14 cellular contexts compared by ENCODE assay signal in genomic region chr11:126919147-126919823, GRCh38.
A peak's percentile ranks its signal among the peaks of the same experiment; 100 is the strongest.
DNase-seq lines count a peak whose midpoint lies in the region; ATAC-seq and TF ChIP-seq lines count a peak whose summit lies in the region.
"Had no signal": no experiment of that assay in that cellular context is flagged by ENCODE, and none has a peak within 500 bp of the region (broad histone marks: within the 10 kb centered on the region; RNA-seq: fewer than 3 reads in every experiment).

No MANE protein-coding gene starts in this region.

- H3K4me3 ChIP-seq in breast epithelium, result no peak overlapping the region
- H3K4me3 ChIP-seq in heart left ventricle, result no peak overlapping the region
- H3K4me3 ChIP-seq: SJCRH30 had no signal

- H3K27me3 ChIP-seq in breast epithelium (no peaks in the 10 kb centered on the region), heart left ventricle (peaks cover 0 to 6% (median 0%) of the 10 kb centered on the region in 9 donors)
- H3K27me3 ChIP-seq: SJCRH30 had no signal

- TF ChIP-seq POLR2A in breast epithelium (IDR thresholded peaks at IDR 0.05) (no peak), heart left ventricle (IDR thresholded peaks at IDR 0.05) (no peak)

- no peaks in the 10 kb centered on the region for H3K9me3 ChIP-seq in breast epithelium
- H3K9me3 ChIP-seq in heart left ventricle, result no peaks in the 10 kb centered on the region
- H3K9me3 ChIP-seq: SJCRH30 had no signal

- H3K36me3 ChIP-seq in breast epithelium (no peaks in the 10 kb centered on the region), heart left ventricle (no peaks in the 10 kb centered on the region)
- H3K36me3 ChIP-seq: SJCRH30 had no signal

- 69 to 82% (median 75%) methylated on average over 3 of the region's 3 CpGs for WGBS in heart left ventricle, 4 donors

- H3K4me1 ChIP-seq in breast epithelium (no peaks in the 10 kb centered on the region), heart left ventricle (no peaks in the 10 kb centered on the region)
- H3K4me1 ChIP-seq: SJCRH30 had no signal

- no peak overlapping the region for H3K27ac ChIP-seq in breast epithelium
- no peak overlapping the region for H3K27ac ChIP-seq in heart left ventricle
- H3K27ac ChIP-seq: SJCRH30 had no signal

- intact Hi-C loops in breast epithelium (cut with DNase I; ENCODE audit: low total_unique reads) (no loop called here), heart left ventricle (cut with DNase I) (no loop called here)

- peak; percentile 27 for DNase-seq in kidney glomerular epithelial cell (lab: John Stamatoyannopoulos, UW)
- no peak for DNase-seq in stimulated activated naive CD8-positive, alpha-beta T cell treated with anti-CD3 and anti-CD28 coated beads, Interleukin-15, Interleukin-2, amounts not matched to agents 100 U/mL and 50 U/mL, for 24 hours
- no peak for DNase-seq in breast epithelium (ENCODE audit: low spot score in 2 of 2)
- no peak for DNase-seq in activated CD4-positive, alpha-beta T cell treated with anti-CD3 and anti-CD28 coated beads for 4 hours
- no peak for DNase-seq in heart left ventricle
- DNase-seq: activated CD4-positive, alpha-beta T cell treated with anti-CD3 and anti-CD28 coated beads, Interleukin-2, amount 10 ng/mL, durations not matched to agents 24 days and 14 days; effector CD8-positive, alpha-beta T cell; NCI-H2107; right cardiac atrium; SJCRH30 had no signal

- ATAC-seq in GM18868 (IDR thresholded peaks at IDR 0.05; ENCODE audit: unreplicated experiment), result peak; percentile 55
- peak; percentile 40 for ATAC-seq in GM21717 (IDR thresholded peaks at IDR 0.05; ENCODE audit: unreplicated experiment)
- peak; percentile 55 for ATAC-seq in HG03378 (IDR thresholded peaks at IDR 0.05; ENCODE audit: unreplicated experiment)
- ATAC-seq in stimulated activated naive CD8-positive, alpha-beta T cell treated with anti-CD3 and anti-CD28 coated beads, Interleukin-15, Interleukin-2, amounts not matched to agents 100 U/mL and 50 U/mL, for 24 hours, result no peak
- no peak for ATAC-seq in heart left ventricle
- ATAC-seq: activated naive CD4-positive, alpha-beta T cell treated with anti-CD3 and anti-CD28 coated beads, Interleukin-2, amount 50 U/mL, for 72 hours had no signal

- TF ChIP-seq CTCF in breast epithelium (IDR thresholded peaks at IDR 0.05) (no peak), heart left ventricle (IDR thresholded peaks at IDR 0.05) (no peak)

Comparison
In these comparisons a context has a peak if more than half of its experiments do, and no peak if none do; other contexts are left out.
1. ATAC-seq: peak in GM18868 (single experiment), GM21717 (single experiment) and HG03378 (single experiment); none in stimulated activated naive CD8-positive, alpha-beta T cell treated with anti-CD3 and anti-CD28 coated beads, Interleukin-15, Interleukin-2, amounts not matched to agents 100 U/mL and 50 U/mL, for 24 hours (single experiment) and heart left ventricle (0 of 4).